ENCODE assay signal across 1 cellular context in genomic region chr11:117456027-117456720, GRCh38.
TF ChIP-seq lines count a peak whose summit lies in the region.

No MANE protein-coding gene starts in this region.

TF ChIP-seq in GM12878, 131 proteins besides CTCF, POLR2A, EP300 and RAD21 (continued from another document):
- TF ChIP-seq DPF2 (IDR thresholded peaks at IDR 0.05) (peak; percentile 38; the same call in 1 of the 2 replicates), RUNX3 (IDR thresholded peaks at IDR 0.05; ENCODE audit: low read length) (peak; percentile 92), MEF2A (IDR thresholded peaks at IDR 0.05; ENCODE audit: insufficient read depth, low read depth, low read length) (peak; percentile 61; the same call in 1 of the 2 replicates), IRF4 (IDR thresholded peaks at IDR 0.05; ENCODE audit: low read depth, low read length) (peak; percentile 77; the same call in 1 of the 2 replicates), SMARCA5 (IDR thresholded peaks at IDR 0.05) (peak; percentile 82), BRCA1 (IDR thresholded peaks at IDR 0.05; ENCODE audit: low read depth, low read length) (no peak), KLF5 (IDR thresholded peaks at IDR 0.05; ENCODE audit: partially characterized antibody) (no peak), CREB1 (IDR thresholded peaks at IDR 0.05; ENCODE audit: low read depth) (peak; percentile 91), HDGF (IDR thresholded peaks at IDR 0.05) (no peak), BCL11A (IDR thresholded peaks at IDR 0.05; ENCODE audit: low read depth, low read length) (peak; percentile 83), CHD2 (IDR thresholded peaks at IDR 0.05; ENCODE audit: borderline replicate concordance, low read depth, low read length) (no peak), ZBTB11 (CRISPR knock-in tag; IDR thresholded peaks at IDR 0.05) (no peak), CREM (IDR thresholded peaks at IDR 0.05; ENCODE audit: low read depth) (peak; percentile 88), NRF1 (conservative IDR thresholded peaks at IDR 0.05; ENCODE audit: low read depth, low read length) (no peak), PKNOX1 (IDR thresholded peaks at IDR 0.05) (peak; percentile 77), MTA2 (IDR thresholded peaks at IDR 0.05; ENCODE audit: low read depth) (peak; percentile 56; the same call in 1 of the 2 replicates), MYC (IDR thresholded peaks at IDR 0.05; ENCODE audit: insufficient read depth, insufficient read length, insufficient replicate concordance, low read length, severe bottlenecking) (no peak), SP1 (IDR thresholded peaks at IDR 0.05; ENCODE audit: low read depth, low read length) (no peak), YY1 (IDR thresholded peaks at IDR 0.05; ENCODE audit: low read depth, low read length) (peak; percentile 74), RELA (IDR thresholded peaks at IDR 0.05; ENCODE audit: borderline replicate concordance, partially characterized antibody) (peak; percentile 83), GATAD2B (conservative IDR thresholded peaks at IDR 0.05; ENCODE audit: low read depth) (0 out of 2 replicates have a peak, but pooled peaks have one; percentile 16), CUX1 (IDR thresholded peaks at IDR 0.05; ENCODE audit: insufficient replicate concordance, low read depth, low read length) (no peak), IKZF1 (conservative IDR thresholded peaks at IDR 0.05) (peak; percentile 32; the same call in 1 of the 2 replicates), SRF (IDR thresholded peaks at IDR 0.05; ENCODE audit: low read depth in 2 of 2, low read length in 2 of 2) (0 out of 4 replicates have a peak, but pooled peaks of 1 of the 2 experiments have one; percentile 37), ETV6 (conservative IDR thresholded peaks at IDR 0.05 in 1 of 2, IDR thresholded peaks at IDR 0.05 in 1 of 2; ENCODE audit: borderline replicate concordance in 1 of 2, low read depth in 1 of 2) (0 out of 4 replicates have a peak, but pooled peaks of 1 of the 2 experiments have one; percentile 11), NFIC (IDR thresholded peaks at IDR 0.05; ENCODE audit: low read depth, low read length) (peak; percentile 85; the same call in 1 of the 2 replicates), RELB (IDR thresholded peaks at IDR 0.05; ENCODE audit: low read depth) (peak; percentile 86)
- TF ChIP-seq, protein P1, sequence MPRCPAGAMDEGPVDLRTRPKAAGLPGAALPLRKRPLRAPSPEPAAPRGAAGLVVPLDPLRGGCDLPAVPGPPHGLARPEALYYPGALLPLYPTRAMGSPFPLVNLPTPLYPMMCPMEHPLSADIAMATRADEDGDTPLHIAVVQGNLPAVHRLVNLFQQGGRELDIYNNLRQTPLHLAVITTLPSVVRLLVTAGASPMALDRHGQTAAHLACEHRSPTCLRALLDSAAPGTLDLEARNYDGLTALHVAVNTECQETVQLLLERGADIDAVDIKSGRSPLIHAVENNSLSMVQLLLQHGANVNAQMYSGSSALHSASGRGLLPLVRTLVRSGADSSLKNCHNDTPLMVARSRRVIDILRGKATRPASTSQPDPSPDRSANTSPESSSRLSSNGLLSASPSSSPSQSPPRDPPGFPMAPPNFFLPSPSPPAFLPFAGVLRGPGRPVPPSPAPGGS (IDR thresholded peaks at IDR 0.05; ENCODE audit: borderline replicate concordance, insufficient read depth, low read depth, low read length, poor library complexity, severe bottlenecking): peak; percentile 62
- TF ChIP-seq, protein P2, sequence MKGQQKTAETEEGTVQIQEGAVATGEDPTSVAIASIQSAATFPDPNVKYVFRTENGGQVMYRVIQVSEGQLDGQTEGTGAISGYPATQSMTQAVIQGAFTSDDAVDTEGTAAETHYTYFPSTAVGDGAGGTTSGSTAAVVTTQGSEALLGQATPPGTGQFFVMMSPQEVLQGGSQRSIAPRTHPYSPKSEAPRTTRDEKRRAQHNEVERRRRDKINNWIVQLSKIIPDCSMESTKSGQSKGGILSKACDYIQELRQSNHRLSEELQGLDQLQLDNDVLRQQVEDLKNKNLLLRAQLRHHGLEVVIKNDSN (IDR thresholded peaks at IDR 0.05; ENCODE audit: borderline replicate concordance, extremely low read length, insufficient read depth, low read depth, low read length): no peak
- TF ChIP-seq, protein P3, sequence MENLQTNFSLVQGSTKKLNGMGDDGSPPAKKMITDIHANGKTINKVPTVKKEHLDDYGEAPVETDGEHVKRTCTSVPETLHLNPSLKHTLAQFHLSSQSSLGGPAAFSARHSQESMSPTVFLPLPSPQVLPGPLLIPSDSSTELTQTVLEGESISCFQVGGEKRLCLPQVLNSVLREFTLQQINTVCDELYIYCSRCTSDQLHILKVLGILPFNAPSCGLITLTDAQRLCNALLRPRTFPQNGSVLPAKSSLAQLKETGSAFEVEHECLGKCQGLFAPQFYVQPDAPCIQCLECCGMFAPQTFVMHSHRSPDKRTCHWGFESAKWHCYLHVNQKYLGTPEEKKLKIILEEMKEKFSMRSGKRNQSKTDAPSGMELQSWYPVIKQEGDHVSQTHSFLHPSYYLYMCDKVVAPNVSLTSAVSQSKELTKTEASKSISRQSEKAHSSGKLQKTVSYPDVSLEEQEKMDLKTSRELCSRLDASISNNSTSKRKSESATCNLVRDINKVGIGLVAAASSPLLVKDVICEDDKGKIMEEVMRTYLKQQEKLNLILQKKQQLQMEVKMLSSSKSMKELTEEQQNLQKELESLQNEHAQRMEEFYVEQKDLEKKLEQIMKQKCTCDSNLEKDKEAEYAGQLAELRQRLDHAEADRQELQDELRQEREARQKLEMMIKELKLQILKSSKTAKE (IDR thresholded peaks at IDR 0.05; ENCODE audit: low read depth, poor library complexity, severe bottlenecking): no peak
TF ChIP-seq in GM12878: peak in this region for 34.
